In the genomic region with DNA sequence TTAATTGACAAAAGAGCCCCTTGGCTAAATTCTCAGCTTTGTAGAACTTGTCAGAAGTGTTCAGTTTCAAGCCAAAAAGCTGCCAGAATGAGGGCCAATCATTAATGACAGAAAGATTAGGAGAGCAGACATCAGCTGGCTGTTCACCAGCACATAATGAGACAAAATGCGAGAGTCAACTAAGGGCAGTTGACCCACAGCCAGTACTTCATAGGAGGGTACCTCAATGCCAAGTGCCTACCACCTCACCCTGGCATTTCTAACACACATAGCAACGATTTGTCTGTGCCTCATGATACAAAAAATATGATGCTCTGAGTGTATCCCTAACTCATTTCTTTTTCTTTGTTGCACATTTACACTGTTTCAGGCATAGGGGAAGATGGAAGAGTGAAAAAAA, we compare ENCODE assay signal across 23 cellular contexts.
DNase-seq lines count a peak whose midpoint lies in the region; ATAC-seq and TF ChIP-seq lines count a peak whose summit lies in the region.
"Had no signal": no experiment of that assay in that cellular context is flagged by ENCODE, and none has a peak within 500 bp of the region (broad histone marks: within the 10 kb centered on the region; RNA-seq: fewer than 3 reads in every experiment).

No MANE protein-coding gene starts in this region.

- no peak overlapping the region for H3K4me3 Mint-ChIP-seq in nephron
- no peak overlapping the region for H3K4me3 Mint-ChIP-seq in progenitor cell of endocrine pancreas (ENCODE audit: low read depth)
- H3K4me3 Mint-ChIP-seq: B cell, H9, HFFc6 had no signal

- H3K36me3 Mint-ChIP-seq in nephron (ENCODE audit: low read depth) (peaks cover 3% of the 10 kb centered on the region), progenitor cell of endocrine pancreas (ENCODE audit: insufficient read depth) (no peaks in the 10 kb centered on the region)
- H3K36me3 Mint-ChIP-seq: CD14-positive monocyte had no signal

- dilution Hi-C loops in mammary epithelial cell (cut with HindIII; ENCODE audit: low sequenced_read_pairs) = no loop called here

- DNase-seq in Right ventricle myocardium superior = no peak
- DNase-seq in left ventricle myocardium inferior = no peak
- DNase-seq in mammary epithelial cell = no peak
- no peak for DNase-seq in progenitor cell of endocrine pancreas (ENCODE audit: low spot score, unreplicated experiment)
- no peak for DNase-seq in COLO829 (ENCODE audit: low spot score)
- DNase-seq: DMS79, GM23248, H9, HFFc6, MM.1S, NCI-H1048, NCI-H1436 treated with DMSO at 0.1 percent for 48 hours, NCI-H1930, NCI-H226, NCI-H524 treated with DMSO at 0.1 percent for 48 hours, NCI-H82, SHP77, SW 1271 had no signal

- H3K4me2 ChIP-seq in mammary epithelial cell (ENCODE audit: insufficient read depth, low read depth, low read length) = peak overlapping the region; percentile 43

- no peaks in the 10 kb centered on the region for H3K9me3 ChIP-seq in left ventricle myocardium inferior (replicated peaks)
- H3K9me3 ChIP-seq in mammary epithelial cell (replicated peaks; ENCODE audit: insufficient read depth, low read length) = no peaks in the 10 kb centered on the region

- peaks cover 8% of the 10 kb centered on the region for H3K27me3 Mint-ChIP-seq in nephron (ENCODE audit: low read depth)
- H3K27me3 Mint-ChIP-seq in progenitor cell of endocrine pancreas = peaks cover 9% of the 10 kb centered on the region

- H3K4me3 ChIP-seq in left ventricle myocardium inferior = no peak overlapping the region
- H3K4me3 ChIP-seq in mammary epithelial cell (replicated peaks in 1 of 3; ENCODE audit: insufficient read depth in 1 of 3, low read depth in 2 of 3, low read length in 3 of 3) = no peak overlapping the region
- H3K4me3 ChIP-seq: GM23248, SK-N-MC had no signal

- peak; percentile 92 for ATAC-seq in Right ventricle myocardium superior (ENCODE audit: poor library complexity)
- no peak for ATAC-seq in HG03565 (IDR thresholded peaks at IDR 0.05; ENCODE audit: unreplicated experiment)

- H3K36me3 ChIP-seq in left ventricle myocardium inferior = no peaks in the 10 kb centered on the region
- H3K36me3 ChIP-seq in mammary epithelial cell (ENCODE audit: insufficient read depth, low read length) = no peaks in the 10 kb centered on the region

- CTCF ChIA-PET in mammary epithelial cell (lab: Charles Lee; ENCODE audit: low non-redundant PET) = no interaction called here

- H2AFZ ChIP-seq in mammary epithelial cell (ENCODE audit: low read depth, low read length) = peak overlapping the region; percentile 92
- H2AFZ ChIP-seq: GM23248 had no signal

- H3K9me3 Mint-ChIP-seq in nephron (peaks cover 3% of the 10 kb centered on the region), progenitor cell of endocrine pancreas (ENCODE audit: low read depth) (peaks cover 3% of the 10 kb centered on the region)

- WGBS in mammary epithelial cell (ENCODE audit: low coverage, missing lambda C conversion rate) = 23% methylated on average over 2 of the region's 2 CpGs

- no peak for TF ChIP-seq CTCF in left ventricle myocardium inferior (IDR thresholded peaks at IDR 0.05; ENCODE audit: borderline replicate concordance)
- no peak for TF ChIP-seq CTCF in mammary epithelial cell (conservative IDR thresholded peaks at IDR 0.05 in 1 of 2, IDR thresholded peaks at IDR 0.05 in 1 of 2; ENCODE audit: extremely low read depth in 1 of 2, insufficient read depth in 1 of 2, low read depth in 1 of 2, low read length in 2 of 2)
- TF ChIP-seq CTCF in nephron (IDR thresholded peaks at IDR 0.05; ENCODE audit: unreplicated experiment in 3 of 3) = no peak
- no peak for TF ChIP-seq CTCF in progenitor cell of endocrine pancreas (IDR thresholded peaks at IDR 0.05; ENCODE audit: unreplicated experiment)

- no TSS peak for BruUV-seq in mammary epithelial cell (replicated peaks; lab: Mats Ljungman, UMichigan)

- no peaks in the 10 kb centered on the region for H4K20me1 ChIP-seq in mammary epithelial cell (ENCODE audit: insufficient read depth, low read length)

- peaks cover 33% of the 10 kb centered on the region for H3K27me3 ChIP-seq in left ventricle myocardium inferior (ENCODE audit: low read depth)
- H3K27me3 ChIP-seq in mammary epithelial cell (ENCODE audit: insufficient read depth, low read length) = no peaks in the 10 kb centered on the region

- H3K4me1 ChIP-seq in left ventricle myocardium inferior = peaks cover 10% of the 10 kb centered on the region
- peaks cover 21% of the 10 kb centered on the region for H3K4me1 ChIP-seq in mammary epithelial cell (ENCODE audit: insufficient read depth, low read length)

- intact Hi-C loops in Right ventricle myocardium superior (cut with DNase I) = no loop called here
- intact Hi-C loops in left ventricle myocardium inferior (cut with micrococcal nuclease) = no loop called here
- intact Hi-C loops in mammary epithelial cell (cut with micrococcal nuclease) = no loop called here

- H3K79me2 ChIP-seq in mammary epithelial cell (ENCODE audit: insufficient read depth, low read length) = no peaks in the 10 kb centered on the region

- in situ Hi-C loops in mammary epithelial cell (cut with MboI; ENCODE audit: low sequenced_read_pairs in 2 of 2) = no loop called here

- peaks cover 75% of the 10 kb centered on the region for H3K4me1 Mint-ChIP-seq in nephron
- H3K4me1 Mint-ChIP-seq in progenitor cell of endocrine pancreas (ENCODE audit: low read depth) = no peaks in the 10 kb centered on the region
- H3K4me1 Mint-ChIP-seq: B cell had no signal

- H3K27ac Mint-ChIP-seq in nephron = peak overlapping the region; percentile 86 to 97 (median 95)
- no peak overlapping the region for H3K27ac Mint-ChIP-seq in progenitor cell of endocrine pancreas
- H3K27ac Mint-ChIP-seq: B cell, CD14-positive monocyte, H9, HFFc6 had no signal

- no peak overlapping the region for H3K27ac ChIP-seq in left ventricle myocardium inferior (replicated peaks)
- peak overlapping the region; percentile 80 for H3K27ac ChIP-seq in mammary epithelial cell (ENCODE audit: insufficient read depth, low read depth, low read length)
- H3K27ac ChIP-seq: GM23248, SK-N-MC had no signal

- H3K9ac ChIP-seq in mammary epithelial cell (ENCODE audit: insufficient read depth, low read length) = no peak overlapping the region
- H3K9ac ChIP-seq: GM23248 had no signal
